ENCODE assay signal across 1 cellular context in the genomic region with DNA sequence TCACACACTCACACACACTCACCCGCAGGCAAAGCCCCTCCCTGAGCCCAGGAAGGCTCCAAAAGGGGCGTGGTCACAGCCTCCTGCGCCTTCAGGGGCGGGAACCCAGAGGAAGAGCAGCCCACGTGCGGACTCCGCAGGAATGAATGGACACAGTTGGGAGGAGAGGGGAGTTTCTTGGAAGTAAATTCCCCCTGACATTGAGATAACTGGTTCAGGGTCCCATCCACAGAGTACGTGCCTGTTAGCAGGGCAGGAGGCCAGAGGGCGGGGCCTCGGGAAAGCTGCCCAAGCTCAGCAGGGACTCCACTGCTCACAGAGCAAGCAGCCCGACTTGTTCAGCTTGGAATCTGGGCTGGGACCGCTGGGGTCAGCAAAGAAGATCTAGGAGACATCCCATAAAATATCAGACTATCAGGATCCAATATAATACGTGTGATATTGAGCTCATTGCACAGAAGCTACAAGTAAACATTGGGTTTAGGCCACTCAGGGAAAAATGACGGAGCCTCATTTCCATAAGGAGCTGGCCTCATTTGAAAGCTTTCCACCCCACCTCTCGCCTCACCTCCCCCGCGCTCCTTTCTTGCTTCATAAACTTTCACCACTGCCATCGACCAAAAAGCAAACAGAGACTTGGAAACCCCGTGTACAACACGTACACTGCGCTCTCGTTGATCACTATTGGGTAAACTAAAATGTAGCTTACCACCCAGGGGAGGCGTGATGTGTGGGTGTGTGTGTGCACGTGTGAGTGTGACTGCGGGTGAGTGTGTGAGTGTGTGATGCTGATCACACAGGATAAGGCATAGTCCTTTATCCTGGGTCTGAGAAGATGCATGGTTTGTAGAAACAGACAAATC.
TF ChIP-seq lines count a peak whose summit lies in the region.

No MANE protein-coding gene starts in this region.

TF ChIP-seq in HepG2, 621 proteins besides CTCF, POLR2A, EP300 and RAD21 (continued from another document and continues in another):
- peak; percentile 26; the same call in 1 of the 2 replicates for TF ChIP-seq UBTF (CRISPR knock-in tag; IDR thresholded peaks at IDR 0.05)
- no peak for TF ChIP-seq NCOA5 (CRISPR knock-in tag; IDR thresholded peaks at IDR 0.05)
- peak; percentile 38; the same call in 1 of the 2 replicates for TF ChIP-seq ZMYM4 (CRISPR knock-in tag; IDR thresholded peaks at IDR 0.05)
- TF ChIP-seq, protein P1, sequence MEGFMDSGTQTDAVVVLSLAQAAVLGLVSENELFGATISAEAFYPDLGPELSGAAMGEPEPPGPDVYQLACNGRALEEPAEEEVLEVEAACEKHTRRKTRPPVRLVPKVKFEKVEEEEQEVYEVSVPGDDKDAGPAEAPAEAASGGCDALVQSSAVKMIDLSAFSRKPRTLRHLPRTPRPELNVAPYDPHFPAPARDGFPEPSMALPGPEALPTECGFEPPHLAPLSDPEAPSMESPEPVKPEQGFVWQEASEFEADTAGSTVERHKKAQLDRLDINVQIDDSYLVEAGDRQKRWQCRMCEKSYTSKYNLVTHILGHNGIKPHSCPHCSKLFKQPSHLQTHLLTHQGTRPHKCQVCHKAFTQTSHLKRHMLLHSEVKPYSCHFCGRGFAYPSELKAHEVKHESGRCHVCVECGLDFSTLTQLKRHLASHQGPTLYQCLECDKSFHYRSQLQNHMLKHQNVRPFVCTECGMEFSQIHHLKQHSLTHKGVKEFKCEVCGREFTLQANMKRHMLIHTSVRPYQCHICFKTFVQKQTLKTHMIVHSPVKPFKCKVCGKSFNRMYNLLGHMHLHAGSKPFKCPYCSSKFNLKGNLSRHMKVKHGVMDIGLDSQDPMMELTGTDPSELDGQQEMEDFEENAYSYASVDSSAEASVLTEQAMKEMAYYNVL (CRISPR knock-in tag; IDR thresholded peaks at IDR 0.05; ENCODE audit: borderline replicate concordance) = peak; percentile 82; the same call in 1 of the 2 replicates
- no peak for TF ChIP-seq TBX3 (IDR thresholded peaks at IDR 0.05; ENCODE audit: borderline replicate concordance)
- TF ChIP-seq, protein P2, sequence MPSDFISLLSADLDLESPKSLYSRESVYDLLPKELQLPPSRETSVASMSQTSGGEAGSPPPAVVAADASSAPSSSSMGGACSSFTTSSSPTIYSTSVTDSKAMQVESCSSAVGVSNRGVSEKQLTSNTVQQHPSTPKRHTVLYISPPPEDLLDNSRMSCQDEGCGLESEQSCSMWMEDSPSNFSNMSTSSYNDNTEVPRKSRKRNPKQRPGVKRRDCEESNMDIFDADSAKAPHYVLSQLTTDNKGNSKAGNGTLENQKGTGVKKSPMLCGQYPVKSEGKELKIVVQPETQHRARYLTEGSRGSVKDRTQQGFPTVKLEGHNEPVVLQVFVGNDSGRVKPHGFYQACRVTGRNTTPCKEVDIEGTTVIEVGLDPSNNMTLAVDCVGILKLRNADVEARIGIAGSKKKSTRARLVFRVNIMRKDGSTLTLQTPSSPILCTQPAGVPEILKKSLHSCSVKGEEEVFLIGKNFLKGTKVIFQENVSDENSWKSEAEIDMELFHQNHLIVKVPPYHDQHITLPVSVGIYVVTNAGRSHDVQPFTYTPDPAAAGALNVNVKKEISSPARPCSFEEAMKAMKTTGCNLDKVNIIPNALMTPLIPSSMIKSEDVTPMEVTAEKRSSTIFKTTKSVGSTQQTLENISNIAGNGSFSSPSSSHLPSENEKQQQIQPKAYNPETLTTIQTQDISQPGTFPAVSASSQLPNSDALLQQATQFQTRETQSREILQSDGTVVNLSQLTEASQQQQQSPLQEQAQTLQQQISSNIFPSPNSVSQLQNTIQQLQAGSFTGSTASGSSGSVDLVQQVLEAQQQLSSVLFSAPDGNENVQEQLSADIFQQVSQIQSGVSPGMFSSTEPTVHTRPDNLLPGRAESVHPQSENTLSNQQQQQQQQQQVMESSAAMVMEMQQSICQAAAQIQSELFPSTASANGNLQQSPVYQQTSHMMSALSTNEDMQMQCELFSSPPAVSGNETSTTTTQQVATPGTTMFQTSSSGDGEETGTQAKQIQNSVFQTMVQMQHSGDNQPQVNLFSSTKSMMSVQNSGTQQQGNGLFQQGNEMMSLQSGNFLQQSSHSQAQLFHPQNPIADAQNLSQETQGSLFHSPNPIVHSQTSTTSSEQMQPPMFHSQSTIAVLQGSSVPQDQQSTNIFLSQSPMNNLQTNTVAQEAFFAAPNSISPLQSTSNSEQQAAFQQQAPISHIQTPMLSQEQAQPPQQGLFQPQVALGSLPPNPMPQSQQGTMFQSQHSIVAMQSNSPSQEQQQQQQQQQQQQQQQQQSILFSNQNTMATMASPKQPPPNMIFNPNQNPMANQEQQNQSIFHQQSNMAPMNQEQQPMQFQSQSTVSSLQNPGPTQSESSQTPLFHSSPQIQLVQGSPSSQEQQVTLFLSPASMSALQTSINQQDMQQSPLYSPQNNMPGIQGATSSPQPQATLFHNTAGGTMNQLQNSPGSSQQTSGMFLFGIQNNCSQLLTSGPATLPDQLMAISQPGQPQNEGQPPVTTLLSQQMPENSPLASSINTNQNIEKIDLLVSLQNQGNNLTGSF (CRISPR knock-in tag; IDR thresholded peaks at IDR 0.05) = peak; percentile 60; the same call in 1 of the 2 replicates
- no peak for TF ChIP-seq ZNF30 (CRISPR knock-in tag; IDR thresholded peaks at IDR 0.05)
- no peak for TF ChIP-seq GTF3A (CRISPR knock-in tag; conservative IDR thresholded peaks at IDR 0.05)
- no peak for TF ChIP-seq MAF1 (CRISPR knock-in tag; IDR thresholded peaks at IDR 0.05; ENCODE audit: borderline replicate concordance)
- TF ChIP-seq GTF2F1 (IDR thresholded peaks at IDR 0.05; ENCODE audit: low read length) = no peak
- no peak for TF ChIP-seq ZNF468 (CRISPR knock-in tag; IDR thresholded peaks at IDR 0.05)
- TF ChIP-seq ZNF547 (CRISPR knock-in tag; IDR thresholded peaks at IDR 0.05) = peak; percentile 37
- peak; percentile 25; the same call in 1 of the 2 replicates for TF ChIP-seq ZFP36L1 (CRISPR knock-in tag; IDR thresholded peaks at IDR 0.05)
- no peak; the same call in 1 of the 2 replicates for TF ChIP-seq AKAP8 (CRISPR knock-in tag; IDR thresholded peaks at IDR 0.05)
- TF ChIP-seq HMGA1 (CRISPR knock-in tag; conservative IDR thresholded peaks at IDR 0.05) = no peak
- TF ChIP-seq ONECUT2 (CRISPR knock-in tag; IDR thresholded peaks at IDR 0.05) = peak; percentile 74; the same call in 1 of the 2 replicates
- TF ChIP-seq, protein P3, sequence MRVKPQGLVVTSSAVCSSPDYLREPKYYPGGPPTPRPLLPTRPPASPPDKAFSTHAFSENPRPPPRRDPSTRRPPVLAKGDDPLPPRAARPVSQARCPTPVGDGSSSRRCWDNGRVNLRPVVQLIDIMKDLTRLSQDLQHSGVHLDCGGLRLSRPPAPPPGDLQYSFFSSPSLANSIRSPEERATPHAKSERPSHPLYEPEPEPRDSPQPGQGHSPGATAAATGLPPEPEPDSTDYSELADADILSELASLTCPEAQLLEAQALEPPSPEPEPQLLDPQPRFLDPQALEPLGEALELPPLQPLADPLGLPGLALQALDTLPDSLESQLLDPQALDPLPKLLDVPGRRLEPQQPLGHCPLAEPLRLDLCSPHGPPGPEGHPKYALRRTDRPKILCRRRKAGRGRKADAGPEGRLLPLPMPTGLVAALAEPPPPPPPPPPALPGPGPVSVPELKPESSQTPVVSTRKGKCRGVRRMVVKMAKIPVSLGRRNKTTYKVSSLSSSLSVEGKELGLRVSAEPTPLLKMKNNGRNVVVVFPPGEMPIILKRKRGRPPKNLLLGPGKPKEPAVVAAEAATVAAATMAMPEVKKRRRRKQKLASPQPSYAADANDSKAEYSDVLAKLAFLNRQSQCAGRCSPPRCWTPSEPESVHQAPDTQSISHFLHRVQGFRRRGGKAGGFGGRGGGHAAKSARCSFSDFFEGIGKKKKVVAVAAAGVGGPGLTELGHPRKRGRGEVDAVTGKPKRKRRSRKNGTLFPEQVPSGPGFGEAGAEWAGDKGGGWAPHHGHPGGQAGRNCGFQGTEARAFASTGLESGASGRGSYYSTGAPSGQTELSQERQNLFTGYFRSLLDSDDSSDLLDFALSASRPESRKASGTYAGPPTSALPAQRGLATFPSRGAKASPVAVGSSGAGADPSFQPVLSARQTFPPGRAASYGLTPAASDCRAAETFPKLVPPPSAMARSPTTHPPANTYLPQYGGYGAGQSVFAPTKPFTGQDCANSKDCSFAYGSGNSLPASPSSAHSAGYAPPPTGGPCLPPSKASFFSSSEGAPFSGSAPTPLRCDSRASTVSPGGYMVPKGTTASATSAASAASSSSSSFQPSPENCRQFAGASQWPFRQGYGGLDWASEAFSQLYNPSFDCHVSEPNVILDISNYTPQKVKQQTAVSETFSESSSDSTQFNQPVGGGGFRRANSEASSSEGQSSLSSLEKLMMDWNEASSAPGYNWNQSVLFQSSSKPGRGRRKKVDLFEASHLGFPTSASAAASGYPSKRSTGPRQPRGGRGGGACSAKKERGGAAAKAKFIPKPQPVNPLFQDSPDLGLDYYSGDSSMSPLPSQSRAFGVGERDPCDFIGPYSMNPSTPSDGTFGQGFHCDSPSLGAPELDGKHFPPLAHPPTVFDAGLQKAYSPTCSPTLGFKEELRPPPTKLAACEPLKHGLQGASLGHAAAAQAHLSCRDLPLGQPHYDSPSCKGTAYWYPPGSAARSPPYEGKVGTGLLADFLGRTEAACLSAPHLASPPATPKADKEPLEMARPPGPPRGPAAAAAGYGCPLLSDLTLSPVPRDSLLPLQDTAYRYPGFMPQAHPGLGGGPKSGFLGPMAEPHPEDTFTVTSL (CRISPR knock-in tag; IDR thresholded peaks at IDR 0.05; ENCODE audit: borderline replicate concordance) = 0 out of 2 replicates have a peak, but pooled peaks have one; percentile 10
- no peak for TF ChIP-seq NCOA2 (CRISPR knock-in tag; IDR thresholded peaks at IDR 0.05)
- no peak for TF ChIP-seq ZNF432 (CRISPR knock-in tag; IDR thresholded peaks at IDR 0.05; ENCODE audit: borderline replicate concordance)
- TF ChIP-seq ZNF660 (CRISPR knock-in tag; IDR thresholded peaks at IDR 0.05; ENCODE audit: borderline replicate concordance, low read depth) = no peak
- TF ChIP-seq POLR2AphosphoS2 (IDR thresholded peaks at IDR 0.05; ENCODE audit: low read depth, low read length) = no peak
- TF ChIP-seq RBAK (CRISPR knock-in tag; IDR thresholded peaks at IDR 0.05) = peak; percentile 25; the same call in 1 of the 2 replicates
- TF ChIP-seq U2AF1 (optimal IDR thresholded peaks at IDR 0.05; ENCODE audit: low read depth, low read length) = no peak
- no peak for TF ChIP-seq ZNF883 (CRISPR knock-in tag; IDR thresholded peaks at IDR 0.05; ENCODE audit: not compliant biosample characterization)
- no peak for TF ChIP-seq ZNF790 (CRISPR knock-in tag; IDR thresholded peaks at IDR 0.05; ENCODE audit: borderline replicate concordance)
- peak; percentile 55; the same call in 1 of the 2 replicates for TF ChIP-seq SIN3A (IDR thresholded peaks at IDR 0.05; ENCODE audit: borderline replicate concordance, low read depth, low read length)
- TF ChIP-seq ZNF530 (CRISPR knock-in tag; IDR thresholded peaks at IDR 0.05; ENCODE audit: low read depth) = no peak
- TF ChIP-seq, protein P4, sequence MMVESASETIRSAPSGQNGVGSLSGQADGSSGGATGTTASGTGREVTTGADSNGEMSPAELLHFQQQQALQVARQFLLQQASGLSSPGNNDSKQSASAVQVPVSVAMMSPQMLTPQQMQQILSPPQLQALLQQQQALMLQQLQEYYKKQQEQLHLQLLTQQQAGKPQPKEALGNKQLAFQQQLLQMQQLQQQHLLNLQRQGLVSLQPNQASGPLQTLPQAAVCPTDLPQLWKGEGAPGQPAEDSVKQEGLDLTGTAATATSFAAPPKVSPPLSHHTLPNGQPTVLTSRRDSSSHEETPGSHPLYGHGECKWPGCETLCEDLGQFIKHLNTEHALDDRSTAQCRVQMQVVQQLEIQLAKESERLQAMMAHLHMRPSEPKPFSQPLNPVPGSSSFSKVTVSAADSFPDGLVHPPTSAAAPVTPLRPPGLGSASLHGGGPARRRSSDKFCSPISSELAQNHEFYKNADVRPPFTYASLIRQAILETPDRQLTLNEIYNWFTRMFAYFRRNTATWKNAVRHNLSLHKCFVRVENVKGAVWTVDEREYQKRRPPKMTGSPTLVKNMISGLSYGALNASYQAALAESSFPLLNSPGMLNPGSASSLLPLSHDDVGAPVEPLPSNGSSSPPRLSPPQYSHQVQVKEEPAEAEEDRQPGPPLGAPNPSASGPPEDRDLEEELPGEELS (CRISPR knock-in tag; IDR thresholded peaks at IDR 0.05) = peak; percentile 70; the same call in 1 of the 2 replicates
- peak; percentile 67; the same call in 1 of the 2 replicates for TF ChIP-seq ZGPAT (CRISPR knock-in tag; IDR thresholded peaks at IDR 0.05)
- TF ChIP-seq NFKB2 (CRISPR knock-in tag; IDR thresholded peaks at IDR 0.05; ENCODE audit: borderline replicate concordance) = peak; percentile 64; the same call in 1 of the 2 replicates
- no peak for TF ChIP-seq ZNF766 (CRISPR knock-in tag; IDR thresholded peaks at IDR 0.05; ENCODE audit: borderline replicate concordance)
- 0 out of 2 replicates have a peak, but pooled peaks have one; percentile 57 for TF ChIP-seq ZNF572 (CRISPR knock-in tag; IDR thresholded peaks at IDR 0.05)
- TF ChIP-seq ZNF552 (CRISPR knock-in tag; IDR thresholded peaks at IDR 0.05; ENCODE audit: borderline replicate concordance) = no peak
- no peak; the same call in 1 of the 2 replicates for TF ChIP-seq PHF8 (CRISPR knock-in tag; IDR thresholded peaks at IDR 0.05)
- TF ChIP-seq YY1 (IDR thresholded peaks at IDR 0.05; ENCODE audit: insufficient read depth, insufficient replicate concordance, low read depth, low read length) = no peak
- peak; percentile 80; the same call in 1 of the 2 replicates for TF ChIP-seq YEATS4 (CRISPR knock-in tag; IDR thresholded peaks at IDR 0.05; ENCODE audit: borderline replicate concordance)
- TF ChIP-seq PAX8 (CRISPR knock-in tag; IDR thresholded peaks at IDR 0.05; ENCODE audit: borderline replicate concordance) = no peak
- TF ChIP-seq NR2F6 (IDR thresholded peaks at IDR 0.05) = no peak
- TF ChIP-seq NR2F6 (CRISPR knock-in tag; IDR thresholded peaks at IDR 0.05) = peak; percentile 59; the same call in 1 of the 2 replicates
- TF ChIP-seq SMC3 (IDR thresholded peaks at IDR 0.05; ENCODE audit: low read length) = no peak
